Comparison of ENCODE assay signal across 28 cellular contexts in genomic region chr7:136803028-136803427, GRCh38.
"Had no signal": no experiment of that assay in that cellular context is flagged by ENCODE, and none has a peak within 500 bp of the region (broad histone marks: within the 10 kb centered on the region; RNA-seq: fewer than 3 reads in every experiment).

No MANE protein-coding gene starts in this region.

- DNase-seq: activated CD4-positive, alpha-beta memory T cell treated with anti-CD3 and anti-CD28 coated beads, Interleukin-2, amount 10 ng/mL, durations not matched to agents 7 days and 5 days; activated CD4-positive, alpha-beta T cell treated with anti-CD3 and anti-CD28 coated beads for 1 hour; activated CD4-positive, alpha-beta T cell treated with anti-CD3 and anti-CD28 coated beads for 36 hours; activated CD4-positive, alpha-beta T cell treated with anti-CD3 and anti-CD28 coated beads for 48 hours; activated CD4-positive, alpha-beta T cell treated with anti-CD3 and anti-CD28 coated beads, Interleukin-2, amount 10 ng/mL, durations not matched to agents 7 days and 5 days; activated CD4-positive, alpha-beta T cell treated with anti-CD3 and anti-CD28 coated beads, Interleukin-2, amount 50 U/mL, for 48 hours; activated CD4-positive, CD25-positive, alpha-beta regulatory T cell; activated CD8-positive, alpha-beta memory T cell treated with anti-CD3 and anti-CD28 coated beads for 24 hours; activated CD8-positive, alpha-beta memory T cell treated with anti-CD3 and anti-CD28 coated beads, Interleukin-2, amount 10 ng/mL, durations not matched to agents 7 days and 5 days; activated CD8-positive, alpha-beta memory T cell treated with anti-CD3 and anti-CD28 coated beads, Interleukin-2, amount 50 U/mL, for 48 hours; activated CD8-positive, alpha-beta T cell treated with anti-CD3 and anti-CD28 coated beads, Interleukin-2, amount 10 ng/mL, durations not matched to agents 7 days and 5 days; activated effector memory CD4-positive, alpha-beta T cell treated with Interleukin-2 at 50 U/mL for 16 hours; activated gamma-delta T cell; activated naive CD4-positive, alpha-beta T cell treated with anti-CD3 and anti-CD28 coated beads, Interleukin-2, amount 10 ng/mL, durations not matched to agents 7 days and 5 days; activated naive CD4-positive, alpha-beta T cell treated with Interleukin-2 at 50 U/mL for 16 hours; activated naive CD8-positive, alpha-beta T cell treated with anti-CD3 and anti-CD28 coated beads, Interleukin-2, amount 10 ng/mL, durations not matched to agents 7 days and 5 days; activated naive CD8-positive, alpha-beta T cell treated with anti-CD3 and anti-CD28 coated beads, Interleukin-2, amount 50 U/mL, for 24 hours; activated T-cell treated with anti-CD3 and anti-CD28 coated beads, Interleukin-2, amount 50 U/mL, for 24 hours; activated T-cell treated with anti-CD3 and anti-CD28 coated beads, Interleukin-2, amount 50 U/mL, for 48 hours; amygdala; anterior cingulate cortex; caudate nucleus; cerebellar nuclear complex; T-helper 2 cell; T-helper 9 cell; WERI-Rb-1 had no signal

- H3K4me3 ChIP-seq: ascending aorta, cardiac muscle cell had no signal

- H3K27me3 ChIP-seq: ascending aorta, cardiac muscle cell had no signal

- H3K9me3 ChIP-seq: ascending aorta had no signal

- H3K36me3 ChIP-seq: ascending aorta, cardiac muscle cell, WERI-Rb-1 had no signal

- H3K27ac ChIP-seq: ascending aorta, cardiac muscle cell, WERI-Rb-1 had no signal

- H3K4me1 ChIP-seq: ascending aorta had no signal
